ENCODE assay signal across 1 cellular context in genomic region chr5:16894236-16895057, GRCh38.
TF ChIP-seq lines count a peak whose summit lies in the region.

No MANE protein-coding gene starts in this region.

TF ChIP-seq in HEK293, 187 proteins besides CTCF, POLR2A, EP300 and RAD21 (continued from another document and continues in another):
- TF ChIP-seq KLF17 (tag by site-specific recombination; IDR thresholded peaks at IDR 0.05) (peak; percentile 92), ZNF654 (tag by site-specific recombination; IDR thresholded peaks at IDR 0.05; ENCODE audit: low read depth) (no peak), ZFP69B (tag by site-specific recombination; IDR thresholded peaks at IDR 0.05) (no peak; the same call in 1 of the 2 replicates), ZNF26 (tag by site-specific recombination; IDR thresholded peaks at IDR 0.05) (no peak), ZNF501 (tag by site-specific recombination; IDR thresholded peaks at IDR 0.05) (peak; percentile 71; the same call in 1 of the 2 replicates), ZNF621 (tag by site-specific recombination; IDR thresholded peaks at IDR 0.05) (no peak), ZSCAN18 (tag by site-specific recombination; IDR thresholded peaks at IDR 0.05) (no peak), ZBTB11 (tag by site-specific recombination; conservative IDR thresholded peaks at IDR 0.05; ENCODE audit: low read depth) (peak; percentile 33; the same call in 1 of the 2 replicates), ZNF747 (tag by site-specific recombination; IDR thresholded peaks at IDR 0.05) (no peak), ZNF19 (tag by site-specific recombination; IDR thresholded peaks at IDR 0.05; ENCODE audit: low read depth) (no peak), ZNF221 (tag by site-specific recombination; IDR thresholded peaks at IDR 0.05; ENCODE audit: borderline replicate concordance) (no peak), TRIM28 (IDR thresholded peaks at IDR 0.05; ENCODE audit: borderline replicate concordance, low read length) (peak; percentile 94; the same call in 1 of the 2 replicates), SETDB1 (IDR thresholded peaks at IDR 0.05; ENCODE audit: insufficient read length, low read length) (no peak), ZBTB21 (tag by site-specific recombination; IDR thresholded peaks at IDR 0.05) (no peak), RBAK (tag by site-specific recombination; IDR thresholded peaks at IDR 0.05) (no peak), ZFHX2 (tag by site-specific recombination; conservative IDR thresholded peaks at IDR 0.05) (no peak), ZBTB17 (tag by site-specific recombination; IDR thresholded peaks at IDR 0.05) (peak; percentile 94), ZNF600 (tag by site-specific recombination; IDR thresholded peaks at IDR 0.05) (peak; percentile 97), BCL6B (tag by site-specific recombination; IDR thresholded peaks at IDR 0.05) (peak; percentile 93), ZNF133 (tag by site-specific recombination; IDR thresholded peaks at IDR 0.05) (no peak), ZNF214 (tag by site-specific recombination; IDR thresholded peaks at IDR 0.05; ENCODE audit: borderline replicate concordance) (no peak), ZNF549 (tag by site-specific recombination; IDR thresholded peaks at IDR 0.05) (no peak), ZNF692 (tag by site-specific recombination; IDR thresholded peaks at IDR 0.05) (peak; percentile 77), ZNF341 (tag by site-specific recombination; IDR thresholded peaks at IDR 0.05; ENCODE audit: low read depth) (peak; percentile 48), OVOL3 (tag by site-specific recombination; IDR thresholded peaks at IDR 0.05) (peak; percentile 51; the same call in 1 of the 2 replicates), WT1 (tag by site-specific recombination; IDR thresholded peaks at IDR 0.05) (peak; percentile 94), ZNF324 (tag by site-specific recombination; IDR thresholded peaks at IDR 0.05) (peak; percentile 51; the same call in 1 of the 2 replicates), ZNF174 (tag by site-specific recombination; IDR thresholded peaks at IDR 0.05) (no peak), SP3 (tag by site-specific recombination; IDR thresholded peaks at IDR 0.05) (peak; percentile 69), MEIS1 (CRISPR knock-in tag; IDR thresholded peaks at IDR 0.05; ENCODE audit: borderline replicate concordance) (no peak), GLI4 (tag by site-specific recombination; IDR thresholded peaks at IDR 0.05) (no peak), ZBTB8A (tag by site-specific recombination; IDR thresholded peaks at IDR 0.05) (0 out of 2 replicates have a peak, but pooled peaks have one; percentile 35), ZNF521 (tag by site-specific recombination; IDR thresholded peaks at IDR 0.05) (no peak), PATZ1 (tag by site-specific recombination; IDR thresholded peaks at IDR 0.05) (peak; percentile 83), ZNF248 (tag by site-specific recombination; IDR thresholded peaks at IDR 0.05) (no peak), HOXD13 (CRISPR knock-in tag; IDR thresholded peaks at IDR 0.05; ENCODE audit: borderline replicate concordance) (peak; percentile 66; the same call in 1 of the 2 replicates), ZNF362 (tag by site-specific recombination; IDR thresholded peaks at IDR 0.05) (no peak), MZF1 (tag by site-specific recombination; IDR thresholded peaks at IDR 0.05; ENCODE audit: borderline replicate concordance) (peak; percentile 100), ZNF664 (tag by site-specific recombination; IDR thresholded peaks at IDR 0.05) (no peak), ZNF571 (tag by site-specific recombination; IDR thresholded peaks at IDR 0.05) (no peak), ZNF239 (tag by site-specific recombination; IDR thresholded peaks at IDR 0.05) (no peak), INSM2 (tag by site-specific recombination; IDR thresholded peaks at IDR 0.05) (peak; percentile 98), ZNF335 (tag by site-specific recombination; conservative IDR thresholded peaks at IDR 0.05) (no peak; the same call in none of the 2 replicates), ZNF513 (tag by site-specific recombination; IDR thresholded peaks at IDR 0.05) (no peak), ZNF302 (tag by site-specific recombination; IDR thresholded peaks at IDR 0.05; ENCODE audit: low read depth) (no peak), ZNF391 (tag by site-specific recombination; IDR thresholded peaks at IDR 0.05; ENCODE audit: borderline replicate concordance, low read depth) (peak; percentile 7; the same call in 1 of the 2 replicates), BCL11B (tag by site-specific recombination; IDR thresholded peaks at IDR 0.05; ENCODE audit: low read depth) (no peak), ZNF529 (tag by site-specific recombination; IDR thresholded peaks at IDR 0.05; ENCODE audit: insufficient replicate concordance) (no peak), ZBTB48 (tag by site-specific recombination; IDR thresholded peaks at IDR 0.05) (peak; percentile 52; the same call in 1 of the 2 replicates), ZNF24 (tag by site-specific recombination; IDR thresholded peaks at IDR 0.05) (peak; percentile 79; the same call in 1 of the 2 replicates), TCF7L2 (IDR thresholded peaks at IDR 0.05; ENCODE audit: borderline replicate concordance, low read depth, low read length) (no peak; the same call in 1 of the 2 replicates), GLIS2 (tag by site-specific recombination; IDR thresholded peaks at IDR 0.05) (peak; percentile 78)
